ENCODE assay signal across 17 cellular contexts in the genomic region with DNA sequence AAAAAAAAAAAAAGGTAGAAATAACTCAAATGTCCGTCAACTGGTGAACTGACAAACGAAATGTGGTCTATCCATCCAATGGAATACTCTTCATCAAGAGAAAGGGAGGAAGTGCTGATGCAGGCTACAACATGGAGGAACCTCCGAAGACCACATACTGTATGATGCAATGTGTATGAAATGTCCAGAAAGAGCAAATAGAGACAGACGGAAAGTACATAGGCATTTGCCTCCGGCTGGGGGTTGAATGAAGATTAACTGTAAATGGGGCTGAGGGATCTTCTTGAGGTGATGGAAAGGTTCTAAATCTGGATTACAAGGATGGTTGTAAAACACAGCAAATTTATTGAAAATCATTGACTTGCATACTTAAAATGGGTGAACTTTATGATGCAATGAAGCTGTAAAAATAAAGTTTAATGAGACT. TPM values are rescaled to one million over a fixed set of nuclear protein-coding genes. Genes with fewer than 3 reads are reported as not detected.
DNase-seq lines count a peak whose midpoint lies in the region; ATAC-seq and TF ChIP-seq lines count a peak whose summit lies in the region.
"Had no signal": no experiment of that assay in that cellular context is flagged by ENCODE, and none has a peak within 500 bp of the region (broad histone marks: within the 10 kb centered on the region; RNA-seq: fewer than 3 reads in every experiment).

No MANE protein-coding gene starts in this region.

- H3K9me3 ChIP-seq in esophagus squamous epithelium (no peaks in the 10 kb centered on the region), HAP-1 (no peaks in the 10 kb centered on the region)
- H3K9me3 ChIP-seq: MG63, spleen had no signal

- POLR2A ChIA-PET in activated CD4-positive, alpha-beta T cell treated with anti-CD3 and anti-CD28 coated beads for 36 hours (lab: Charles Lee), result no interaction called here

- peak overlapping the region; percentile 24 for H3K27ac Mint-ChIP-seq in activated CD4-positive, alpha-beta T cell treated with anti-CD3 and anti-CD28 coated beads for 36 hours
- H3K27ac Mint-ChIP-seq in activated CD4-positive, alpha-beta T cell treated with anti-CD3 and anti-CD28 coated beads, Interleukin-2, amount 10 ng/mL, durations not matched to agents 24 days and 14 days, result no peak overlapping the region
- peak overlapping the region; percentile 4 for H3K27ac Mint-ChIP-seq in osteocyte (ENCODE audit: unreplicated experiment)
- H3K27ac Mint-ChIP-seq: T-helper 2 cell treated with Interferon-gamma antibody and Interleukin-4, amounts not matched to agents 5 μg/mL and 100 μg/mL, for 36 hours had no signal

- H3K36me3 ChIP-seq in esophagus squamous epithelium (no peaks in the 10 kb centered on the region), HAP-1 (replicated peaks) (no peaks in the 10 kb centered on the region)
- H3K36me3 ChIP-seq: MG63, spleen had no signal

- intact Hi-C loops in activated CD4-positive, alpha-beta T cell treated with anti-CD3 and anti-CD28 coated beads for 36 hours (cut with DNase I, micrococcal nuclease), result no loop called here
- intact Hi-C loops in activated CD4-positive, alpha-beta T cell treated with anti-CD3 and anti-CD28 coated beads, Interleukin-2, amount 10 ng/mL, durations not matched to agents 24 days and 14 days (cut with micrococcal nuclease), result no loop called here
- intact Hi-C loops in esophagus squamous epithelium (cut with DNase I), result no loop called here

- H3K27ac ChIP-seq in esophagus squamous epithelium, result no peak overlapping the region
- H3K27ac ChIP-seq: spleen had no signal

- no peaks in the 10 kb centered on the region for H3K36me3 Mint-ChIP-seq in activated CD4-positive, alpha-beta T cell treated with anti-CD3 and anti-CD28 coated beads for 36 hours (ENCODE audit: low read depth)
- no peaks in the 10 kb centered on the region for H3K36me3 Mint-ChIP-seq in activated CD4-positive, alpha-beta T cell treated with anti-CD3 and anti-CD28 coated beads, Interleukin-2, amount 10 ng/mL, durations not matched to agents 24 days and 14 days (ENCODE audit: low read depth)
- peaks cover 4% of the 10 kb centered on the region for H3K36me3 Mint-ChIP-seq in osteocyte (ENCODE audit: unreplicated experiment)

- no peak for ATAC-seq in activated CD4-positive, alpha-beta T cell treated with anti-CD3 and anti-CD28 coated beads for 36 hours

- in situ Hi-C loops in astrocyte of the spinal cord (cut with HindIII; ENCODE audit: low sequenced_read_pairs), result no loop called here
- in situ Hi-C loops in HAP-1 (cut with MboI; ENCODE audit: low sequenced_read_pairs), result no loop called here

- H3K9me3 Mint-ChIP-seq in activated CD4-positive, alpha-beta T cell treated with anti-CD3 and anti-CD28 coated beads for 36 hours (ENCODE audit: low read depth), result no peaks in the 10 kb centered on the region
- no peaks in the 10 kb centered on the region for H3K9me3 Mint-ChIP-seq in activated CD4-positive, alpha-beta T cell treated with anti-CD3 and anti-CD28 coated beads, Interleukin-2, amount 10 ng/mL, durations not matched to agents 24 days and 14 days
- no peaks in the 10 kb centered on the region for H3K9me3 Mint-ChIP-seq in osteocyte (ENCODE audit: unreplicated experiment)
- H3K9me3 Mint-ChIP-seq: T-helper 2 cell treated with Interferon-gamma antibody and Interleukin-4, amounts not matched to agents 5 μg/mL and 100 μg/mL, for 36 hours had no signal

- no peak overlapping the region for H3K4me3 Mint-ChIP-seq in activated CD4-positive, alpha-beta T cell treated with anti-CD3 and anti-CD28 coated beads for 36 hours
- H3K4me3 Mint-ChIP-seq in activated CD4-positive, alpha-beta T cell treated with anti-CD3 and anti-CD28 coated beads, Interleukin-2, amount 10 ng/mL, durations not matched to agents 24 days and 14 days, result no peak overlapping the region
- no peak overlapping the region for H3K4me3 Mint-ChIP-seq in osteocyte (ENCODE audit: unreplicated experiment)
- H3K4me3 Mint-ChIP-seq: T-helper 2 cell treated with Interferon-gamma antibody and Interleukin-4, amounts not matched to agents 5 μg/mL and 100 μg/mL, for 36 hours had no signal

- H3K4me3 ChIP-seq in astrocyte of the spinal cord (ENCODE audit: low read depth, low read length) (no peak overlapping the region), esophagus squamous epithelium (no peak overlapping the region), HAP-1 (no peak overlapping the region)
- H3K4me3 ChIP-seq: MG63, spleen had no signal

- no peak for TF ChIP-seq POLR2A in esophagus squamous epithelium (IDR thresholded peaks at IDR 0.05)

- peaks cover 13% of the 10 kb centered on the region for H3K27me3 Mint-ChIP-seq in activated CD4-positive, alpha-beta T cell treated with anti-CD3 and anti-CD28 coated beads for 36 hours
- H3K27me3 Mint-ChIP-seq in activated CD4-positive, alpha-beta T cell treated with anti-CD3 and anti-CD28 coated beads, Interleukin-2, amount 10 ng/mL, durations not matched to agents 24 days and 14 days, result peaks cover 13% of the 10 kb centered on the region
- peaks cover 18% of the 10 kb centered on the region for H3K27me3 Mint-ChIP-seq in osteocyte (ENCODE audit: unreplicated experiment)

- TF ChIP-seq CTCF in astrocyte of the spinal cord (IDR thresholded peaks at IDR 0.05; ENCODE audit: low read depth, low read length) (no peak), osteocyte (IDR thresholded peaks at IDR 0.05) (no peak), esophagus squamous epithelium (IDR thresholded peaks at IDR 0.05) (no peak)

- WGBS in esophagus squamous epithelium, 2 donors, result 71 to 79% methylated on average over 5 of the region's 5 CpGs

- DNase-seq in activated CD4-positive, alpha-beta T cell treated with anti-CD3 and anti-CD28 coated beads for 36 hours, result no peak
- DNase-seq in activated CD4-positive, alpha-beta T cell treated with anti-CD3 and anti-CD28 coated beads, Interleukin-2, amount 10 ng/mL, durations not matched to agents 24 days and 14 days, result no peak
- DNase-seq in NCI-H69 (lab: John Stamatoyannopoulos, UW) (peak; percentile 53), astrocyte of the spinal cord (ENCODE audit: low read depth, low spot score) (peak; percentile 74), osteocyte (ENCODE audit: extremely low spot score, unreplicated experiment) (no peak), esophagus squamous epithelium (lab: John Stamatoyannopoulos, UW) (no peak), COR-L47 (lab: John Stamatoyannopoulos, UW) (no peak), HAP-1 (ENCODE audit: low spot score in 2 of 2) (no peak)
- DNase-seq: activated CD4-positive, alpha-beta T cell treated with anti-CD3 and anti-CD28 coated beads, Interleukin-2, amount 50 U/mL, for 4 hours; anterior cingulate cortex; effector CD8-positive, alpha-beta T cell; kidney; MG63; spleen had no signal

- CTCF ChIA-PET in activated CD4-positive, alpha-beta T cell treated with anti-CD3 and anti-CD28 coated beads for 36 hours (lab: Charles Lee), result interaction anchor here (0.7 kb wide), 1 partner anchor 33 kb away, joined by 3 read pairs; no protein-coding TSS in a partner anchor

- no peaks in the 10 kb centered on the region for H3K4me1 Mint-ChIP-seq in activated CD4-positive, alpha-beta T cell treated with anti-CD3 and anti-CD28 coated beads for 36 hours
- H3K4me1 Mint-ChIP-seq in activated CD4-positive, alpha-beta T cell treated with anti-CD3 and anti-CD28 coated beads, Interleukin-2, amount 10 ng/mL, durations not matched to agents 24 days and 14 days, result no peaks in the 10 kb centered on the region
- peaks cover 7% of the 10 kb centered on the region for H3K4me1 Mint-ChIP-seq in osteocyte (ENCODE audit: unreplicated experiment)

- H3K27me3 ChIP-seq in esophagus squamous epithelium, result peaks cover 0 to 40% (median 0%) of the 10 kb centered on the region in 4 donors
- no peaks in the 10 kb centered on the region for H3K27me3 ChIP-seq in HAP-1 (ENCODE audit: low read depth)
- H3K27me3 ChIP-seq: MG63 had no signal

- H3K4me1 ChIP-seq in esophagus squamous epithelium (no peaks in the 10 kb centered on the region), HAP-1 (peaks cover 10% of the 10 kb centered on the region)
- H3K4me1 ChIP-seq: spleen had no signal

RNA-seq across cellular contexts. Expression of gene DLK1, which starts 35.4 kb away (rescaled TPM):
- not detected for total RNA-seq in activated CD4-positive, alpha-beta T cell treated with anti-CD3 and anti-CD28 coated beads for 36 hours
- total RNA-seq in activated CD4-positive, alpha-beta T cell treated with anti-CD3 and anti-CD28 coated beads, Interleukin-2, amount 10 ng/mL, durations not matched to agents 24 days and 14 days, result not detected in 2 replicates
- total RNA-seq in osteocyte, result 0.60 and 0.86 TPM in 2 replicates
- not detected for total RNA-seq in esophagus squamous epithelium
- total RNA-seq: glomerular endothelial cell, kidney, omental fat pad had no signal

Comparison
In these comparisons a context has a peak if more than half of its experiments do, and no peak if none do; other contexts are left out.
1. DNase-seq: peak in NCI-H69 (single experiment) and astrocyte of the spinal cord (single experiment); none in activated CD4-positive, alpha-beta T cell treated with anti-CD3 and anti-CD28 coated beads for 36 hours (single experiment), activated CD4-positive, alpha-beta T cell treated with anti-CD3 and anti-CD28 coated beads, Interleukin-2, amount 10 ng/mL, durations not matched to agents 24 days and 14 days (single experiment), osteocyte (single experiment), esophagus squamous epithelium (single experiment), COR-L47 (single experiment) and HAP-1 (0 of 2).